Comparison of ENCODE assay signal across 9 cellular contexts in genomic region chr15:85718271-85718971, GRCh38.
DNase-seq lines count a peak whose midpoint lies in the region; ATAC-seq and TF ChIP-seq lines count a peak whose summit lies in the region.
"Had no signal": no experiment of that assay in that cellular context is flagged by ENCODE, and none has a peak within 500 bp of the region (broad histone marks: within the 10 kb centered on the region; RNA-seq: fewer than 3 reads in every experiment).

No MANE protein-coding gene starts in this region.

- no peaks in the 10 kb centered on the region for H3K27me3 Mint-ChIP-seq in CD4-positive, alpha-beta T cell

- H2AFZ ChIP-seq in OCI-LY1 (ENCODE audit: low read length) = no peak overlapping the region
- H2AFZ ChIP-seq in SK-N-SH (ENCODE audit: low read depth) = no peak overlapping the region

- no peaks in the 10 kb centered on the region for H3K9me3 Mint-ChIP-seq in CD4-positive, alpha-beta T cell

- no peak for TF ChIP-seq RAD21 in SK-N-SH (IDR thresholded peaks at IDR 0.05; ENCODE audit: low read length)

- peak overlapping the region; percentile 76 for H3K27ac Mint-ChIP-seq in CD4-positive, alpha-beta T cell

- no peak for TF ChIP-seq POLR2A in vagina (IDR thresholded peaks at IDR 0.05)

- TF ChIP-seq EP300 in SK-N-SH (IDR thresholded peaks at IDR 0.05; ENCODE audit: borderline replicate concordance in 1 of 2, low read depth in 1 of 2, low read length in 1 of 2) = no peak

- intact Hi-C loops in CD4-positive, alpha-beta T cell (cut with DNase I, micrococcal nuclease) = no loop called here
- intact Hi-C loops in vagina (cut with DNase I) = no loop called here

- H3K4me3 ChIP-seq in OCI-LY1 (ENCODE audit: low read depth, low read length, poor library complexity, severe bottlenecking) (peak overlapping the region; percentile 6), SK-N-SH (ENCODE audit: low read depth in 2 of 2, low read length in 1 of 2) (no peak overlapping the region), vagina (no peak overlapping the region)

- H3K4me2 ChIP-seq in OCI-LY1 (ENCODE audit: low read length) = peak overlapping the region; percentile 42
- H3K4me2 ChIP-seq in SK-N-SH = no peak overlapping the region

- no peak for ATAC-seq in CD4-positive, alpha-beta T cell (ENCODE audit: poor library complexity)
- ATAC-seq in GM18870 (IDR thresholded peaks at IDR 0.05; ENCODE audit: unreplicated experiment) (peak; percentile 59), HG02678 (IDR thresholded peaks at IDR 0.05; ENCODE audit: unreplicated experiment) (peak; percentile 44)

- H3K27ac ChIP-seq in CD4-positive, alpha-beta T cell (ENCODE audit: low read depth, low read length) = no peak overlapping the region
- H3K27ac ChIP-seq in OCI-LY1 (ENCODE audit: low read depth, low read length, poor library complexity, severe bottlenecking) (peak overlapping the region; percentile 90), SK-N-SH (ENCODE audit: low read depth in 2 of 2, low read length in 1 of 2) (no peak overlapping the region), vagina (no peak overlapping the region)

- no peaks in the 10 kb centered on the region for H3K9me3 ChIP-seq in CD4-positive, alpha-beta T cell (ENCODE audit: control insufficient read depth, low read length)
- H3K9me3 ChIP-seq in OCI-LY1 (ENCODE audit: low read length) (no peaks in the 10 kb centered on the region), SK-N-SH (no peaks in the 10 kb centered on the region), vagina (no peaks in the 10 kb centered on the region)

- no peaks in the 10 kb centered on the region for H3K27me3 ChIP-seq in CD4-positive, alpha-beta T cell (ENCODE audit: control insufficient read depth, insufficient read depth, low read length)
- H3K27me3 ChIP-seq in OCI-LY1 (ENCODE audit: insufficient read depth, low read length) (no peaks in the 10 kb centered on the region), SK-N-SH (ENCODE audit: insufficient read depth) (no peaks in the 10 kb centered on the region), vagina (no peaks in the 10 kb centered on the region)

- no peaks in the 10 kb centered on the region for H3K79me2 ChIP-seq in OCI-LY1 (ENCODE audit: insufficient read depth, low read length)
- no peaks in the 10 kb centered on the region for H3K79me2 ChIP-seq in SK-N-SH (ENCODE audit: insufficient read depth)

- CTCF ChIA-PET in CD4-positive, alpha-beta T cell (lab: Charles Lee) = interaction anchor here (0.6 kb wide), 1 partner anchor 123 kb away, joined by 4 read pairs; no protein-coding TSS in a partner anchor
- CTCF ChIA-PET in SK-N-SH (lab: Yijun Ruan, JAX) = interaction anchor here (1.3 to 2.1 kb wide), 2 partner anchors 11 to 13 kb away, joined by 6 to 7 read pairs; no protein-coding TSS in a partner anchor

- TF ChIP-seq CTCF in CD4-positive, alpha-beta T cell (IDR thresholded peaks at IDR 0.05) = no peak
- TF ChIP-seq CTCF in OCI-LY1 (IDR thresholded peaks at IDR 0.05; ENCODE audit: low read length) (no peak), SK-N-SH (IDR thresholded peaks at IDR 0.05) (no peak), vagina (IDR thresholded peaks at IDR 0.05) (no peak)

- POLR2A ChIA-PET in CD4-positive, alpha-beta T cell (lab: Charles Lee) = interaction anchor here (0.7 kb wide), 1 partner anchor 29 kb away, joined by 3 read pairs; no protein-coding TSS in a partner anchor
- POLR2A ChIA-PET in SK-N-SH (lab: Yijun Ruan, JAX) = no interaction called here

- 91% methylated on average over 12 of the region's 12 CpGs for WGBS in SK-N-SH (ENCODE audit: low lambda C conversion rate)

- H3F3A ChIP-seq in OCI-LY1 (ENCODE audit: insufficient read depth, low read length) = 0 out of 2 replicates have a peak, but pooled peaks cover 3% of the 10 kb centered on the region
- H3F3A ChIP-seq in SK-N-SH (replicated peaks; ENCODE audit: insufficient read depth) = no peaks in the 10 kb centered on the region

- H3K36me3 ChIP-seq in OCI-LY1 (ENCODE audit: insufficient read depth, low read length) (peaks cover 89% of the 10 kb centered on the region), SK-N-SH (replicated peaks in 1 of 2; ENCODE audit: control insufficient read depth in 1 of 2, insufficient read depth in 2 of 2, low read length in 1 of 2) (peaks cover 62 to 63% of the 10 kb centered on the region in 2 experiments), vagina (peaks cover 0 to 87% of the 10 kb centered on the region in 2 donors)

- H3K9ac ChIP-seq in OCI-LY1 (ENCODE audit: low read length) = peak overlapping the region; percentile 62
- H3K9ac ChIP-seq in SK-N-SH = no peak overlapping the region

- no peak for DNase-seq in CD4-positive, alpha-beta T cell
- DNase-seq in NOMO-1 treated with DMSO at 0.1 percent for 48 hours (lab: John Stamatoyannopoulos, UW; ENCODE audit: unreplicated experiment) = no peak
- no peak for DNase-seq in SK-N-SH
- DNase-seq in vagina (ENCODE audit: extremely low spot score in 2 of 2) = no peak
- no peak for DNase-seq in NCI-H748 treated with DMSO at 0.1 percent for 48 hours (lab: John Stamatoyannopoulos, UW)
- DNase-seq: T-helper 1 cell had no signal

- peaks cover 67% of the 10 kb centered on the region for H3K4me1 Mint-ChIP-seq in CD4-positive, alpha-beta T cell (ENCODE audit: low read depth)

- H3K9me2 ChIP-seq in OCI-LY1 (ENCODE audit: low read depth, low read length) (no peaks in the 10 kb centered on the region), SK-N-SH (no peaks in the 10 kb centered on the region)

- peaks cover 100% of the 10 kb centered on the region for H3K36me3 Mint-ChIP-seq in CD4-positive, alpha-beta T cell (ENCODE audit: low read depth)

- no peak overlapping the region for H3K4me3 Mint-ChIP-seq in CD4-positive, alpha-beta T cell

- H4K20me1 ChIP-seq in OCI-LY1 (ENCODE audit: insufficient read depth, low read length) (no peaks in the 10 kb centered on the region), SK-N-SH (ENCODE audit: insufficient read depth) (no peaks in the 10 kb centered on the region)

- peaks cover 45% of the 10 kb centered on the region for H3K4me1 ChIP-seq in OCI-LY1 (ENCODE audit: insufficient read depth, low read length, severe bottlenecking)
- no peaks in the 10 kb centered on the region for H3K4me1 ChIP-seq in SK-N-SH (ENCODE audit: control insufficient read depth in 1 of 2, insufficient read depth in 2 of 2, low read depth in 1 of 2, low read length in 1 of 2)
- H3K4me1 ChIP-seq in vagina = peaks cover 2% of the 10 kb centered on the region

TF ChIP-seq in SK-N-SH, 30 proteins besides CTCF, POLR2A, EP300 and RAD21:
- no peak for TF ChIP-seq TAF1 (IDR thresholded peaks at IDR 0.05; ENCODE audit: borderline replicate concordance, low read depth, low read length)
- no peak for TF ChIP-seq GABPA (IDR thresholded peaks at IDR 0.05; ENCODE audit: low read depth)
- TF ChIP-seq FOSL2 (IDR thresholded peaks at IDR 0.05; ENCODE audit: borderline replicate concordance, low read depth) = no peak
- TF ChIP-seq IRF3 (IDR thresholded peaks at IDR 0.05; ENCODE audit: low read depth, low read length) = no peak
- TF ChIP-seq USF2 (IDR thresholded peaks at IDR 0.05; ENCODE audit: borderline replicate concordance, low read depth, low read length) = no peak
- no peak for TF ChIP-seq MXI1 (IDR thresholded peaks at IDR 0.05; ENCODE audit: low read depth, low read length)
- no peak for TF ChIP-seq NRF1 (IDR thresholded peaks at IDR 0.05; ENCODE audit: low read depth, low read length)
- TF ChIP-seq USF1 (IDR thresholded peaks at IDR 0.05; ENCODE audit: borderline replicate concordance, low read depth) = no peak
- no peak for TF ChIP-seq YY1 (IDR thresholded peaks at IDR 0.05; ENCODE audit: low read depth)
